In the genomic region with DNA sequence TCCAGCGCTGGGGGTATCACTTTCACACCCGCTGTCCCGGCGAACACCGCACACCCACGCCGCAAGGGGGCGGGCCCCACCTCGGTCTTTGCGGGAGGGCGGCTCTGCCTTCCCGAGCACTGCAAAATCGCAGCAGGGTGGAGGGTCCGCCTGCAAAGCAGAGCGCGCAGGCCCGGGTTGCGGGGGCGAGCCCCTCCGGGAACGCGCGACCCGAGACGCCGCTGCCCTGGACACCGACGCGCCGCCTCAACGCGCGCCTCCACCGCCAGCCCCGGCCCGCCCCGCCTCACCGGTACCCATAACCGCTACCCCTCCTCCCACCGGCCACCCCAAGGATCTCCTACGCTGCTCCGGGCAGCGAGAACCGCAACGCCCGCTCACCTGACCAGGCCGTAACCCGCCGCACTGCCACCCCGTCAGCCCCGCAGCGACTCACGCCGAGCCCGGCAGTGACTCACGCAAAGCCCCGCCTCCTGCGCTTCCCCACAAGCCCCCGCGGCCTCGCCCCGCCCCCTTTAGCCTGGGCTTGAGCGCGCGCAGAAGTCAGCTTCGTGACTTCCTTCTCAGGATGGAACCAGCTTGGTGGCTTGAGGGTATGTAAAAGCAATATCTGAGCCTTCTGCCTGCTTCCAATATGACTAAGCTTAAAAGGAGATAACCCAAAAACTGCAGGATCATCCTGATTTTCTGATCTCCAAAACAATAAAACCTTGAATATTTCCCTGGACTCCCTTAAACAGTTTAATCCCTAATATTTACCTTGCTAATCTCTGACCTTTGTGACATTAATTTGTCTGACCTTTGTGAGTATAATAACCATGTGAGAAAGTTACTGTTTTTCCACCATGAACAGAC, we compare ENCODE assay signal across 1 cellular context.
A peak's percentile ranks its signal among the peaks of the same experiment; 100 is the strongest.
TF ChIP-seq lines count a peak whose summit lies in the region.

A gene with protein sequence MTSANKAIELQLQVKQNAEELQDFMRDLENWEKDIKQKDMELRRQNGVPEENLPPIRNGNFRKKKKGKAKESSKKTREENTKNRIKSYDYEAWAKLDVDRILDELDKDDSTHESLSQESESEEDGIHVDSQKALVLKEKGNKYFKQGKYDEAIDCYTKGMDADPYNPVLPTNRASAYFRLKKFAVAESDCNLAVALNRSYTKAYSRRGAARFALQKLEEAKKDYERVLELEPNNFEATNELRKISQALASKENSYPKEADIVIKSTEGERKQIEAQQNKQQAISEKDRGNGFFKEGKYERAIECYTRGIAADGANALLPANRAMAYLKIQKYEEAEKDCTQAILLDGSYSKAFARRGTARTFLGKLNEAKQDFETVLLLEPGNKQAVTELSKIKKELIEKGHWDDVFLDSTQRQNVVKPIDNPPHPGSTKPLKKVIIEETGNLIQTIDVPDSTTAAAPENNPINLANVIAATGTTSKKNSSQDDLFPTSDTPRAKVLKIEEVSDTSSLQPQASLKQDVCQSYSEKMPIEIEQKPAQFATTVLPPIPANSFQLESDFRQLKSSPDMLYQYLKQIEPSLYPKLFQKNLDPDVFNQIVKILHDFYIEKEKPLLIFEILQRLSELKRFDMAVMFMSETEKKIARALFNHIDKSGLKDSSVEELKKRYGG (minus strand): TSS at position 460 of the 855 bp plus-strand sequence. CDS start 3,190 bp downstream, outside the sequence.

TF ChIP-seq in K562, 482 proteins besides CTCF, POLR2A, EP300 and RAD21 (continued from another document and continues in another):
- TF ChIP-seq, protein P1, sequence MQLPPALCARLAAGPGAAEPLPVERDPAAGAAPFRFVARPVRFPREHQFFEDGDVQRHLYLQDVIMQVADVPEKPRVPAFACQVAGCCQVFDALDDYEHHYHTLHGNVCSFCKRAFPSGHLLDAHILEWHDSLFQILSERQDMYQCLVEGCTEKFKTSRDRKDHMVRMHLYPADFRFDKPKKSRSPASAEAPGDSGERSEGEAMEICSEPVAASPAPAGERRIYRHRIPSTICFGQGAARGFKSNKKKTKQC (CRISPR knock-in tag; IDR thresholded peaks at IDR 0.05), result peak; percentile 81; the same call in 1 of the 2 replicates
- no peak for TF ChIP-seq ELF2 (CRISPR knock-in tag; IDR thresholded peaks at IDR 0.05)
- no peak for TF ChIP-seq TCFL5 (CRISPR knock-in tag; conservative IDR thresholded peaks at IDR 0.05)
- TF ChIP-seq RCOR1 (IDR thresholded peaks at IDR 0.05; ENCODE audit: borderline replicate concordance in 1 of 2, low read depth in 2 of 2, low read length in 2 of 2), result peak in 1 of 2 experiments; percentile 14; a peak in 2 of 4 replicates
- peak; percentile 88 for TF ChIP-seq CXXC5 (CRISPR knock-in tag; IDR thresholded peaks at IDR 0.05)
- no peak for TF ChIP-seq CUX1 (CRISPR knock-in tag; IDR thresholded peaks at IDR 0.05)
- peak; percentile 89 for TF ChIP-seq EGR1 (conservative IDR thresholded peaks at IDR 0.05)
- TF ChIP-seq TBP (optimal IDR thresholded peaks at IDR 0.05; ENCODE audit: low read depth, low read length), result peak; percentile 89
- TF ChIP-seq ZNF282 (CRISPR knock-in tag; IDR thresholded peaks at IDR 0.05), result 0 out of 2 replicates have a peak, but pooled peaks have one; percentile 72
- no peak for TF ChIP-seq COPS2 (conservative IDR thresholded peaks at IDR 0.05)
- TF ChIP-seq KDM2B (CRISPR knock-in tag; IDR thresholded peaks at IDR 0.05), result no peak
- TF ChIP-seq GTF3C2 (IDR thresholded peaks at IDR 0.05; ENCODE audit: borderline replicate concordance, extremely low read depth, insufficient read length), result no peak
- TF ChIP-seq FOSL1 (tag; conservative IDR thresholded peaks at IDR 0.05), result peak; percentile 96
- TF ChIP-seq ZFP1 (CRISPR knock-in tag; IDR thresholded peaks at IDR 0.05), result no peak
- TF ChIP-seq DMBX1 (CRISPR knock-in tag; IDR thresholded peaks at IDR 0.05; ENCODE audit: borderline replicate concordance), result no peak
- TF ChIP-seq SNRNP70 (optimal IDR thresholded peaks at IDR 0.05; ENCODE audit: low read depth, low read length), result no peak
- peak; percentile 91 for TF ChIP-seq SMAD1 (IDR thresholded peaks at IDR 0.05; ENCODE audit: low read depth, low read length, partially characterized antibody)
- TF ChIP-seq ID3 (CRISPR knock-in tag; IDR thresholded peaks at IDR 0.05), result no peak
- no peak for TF ChIP-seq ID3 (tag; IDR thresholded peaks at IDR 0.05)
- peak; percentile 32; the same call in 1 of the 2 replicates for TF ChIP-seq NFATC3 (IDR thresholded peaks at IDR 0.05)
- TF ChIP-seq KAT8 (IDR thresholded peaks at IDR 0.05; ENCODE audit: low read depth), result no peak
- peak in 1 of 2 experiments; percentile 73; a peak in 3 of 4 replicates for TF ChIP-seq MNT (conservative IDR thresholded peaks at IDR 0.05)
- no peak for TF ChIP-seq ZNF184 (CRISPR knock-in tag; IDR thresholded peaks at IDR 0.05)
- TF ChIP-seq ZNF347 (CRISPR knock-in tag; IDR thresholded peaks at IDR 0.05; ENCODE audit: low read depth), result no peak
- peak; percentile 94 for TF ChIP-seq MAFG (tag; conservative IDR thresholded peaks at IDR 0.05)
- peak; percentile 71 for TF ChIP-seq JUNB (CRISPR knock-in tag; conservative IDR thresholded peaks at IDR 0.05)
- no peak for TF ChIP-seq ZNF695 (CRISPR knock-in tag; IDR thresholded peaks at IDR 0.05)
- no peak for TF ChIP-seq ZNF584 (CRISPR knock-in tag; IDR thresholded peaks at IDR 0.05; ENCODE audit: low read depth)
- TF ChIP-seq, protein P2, sequence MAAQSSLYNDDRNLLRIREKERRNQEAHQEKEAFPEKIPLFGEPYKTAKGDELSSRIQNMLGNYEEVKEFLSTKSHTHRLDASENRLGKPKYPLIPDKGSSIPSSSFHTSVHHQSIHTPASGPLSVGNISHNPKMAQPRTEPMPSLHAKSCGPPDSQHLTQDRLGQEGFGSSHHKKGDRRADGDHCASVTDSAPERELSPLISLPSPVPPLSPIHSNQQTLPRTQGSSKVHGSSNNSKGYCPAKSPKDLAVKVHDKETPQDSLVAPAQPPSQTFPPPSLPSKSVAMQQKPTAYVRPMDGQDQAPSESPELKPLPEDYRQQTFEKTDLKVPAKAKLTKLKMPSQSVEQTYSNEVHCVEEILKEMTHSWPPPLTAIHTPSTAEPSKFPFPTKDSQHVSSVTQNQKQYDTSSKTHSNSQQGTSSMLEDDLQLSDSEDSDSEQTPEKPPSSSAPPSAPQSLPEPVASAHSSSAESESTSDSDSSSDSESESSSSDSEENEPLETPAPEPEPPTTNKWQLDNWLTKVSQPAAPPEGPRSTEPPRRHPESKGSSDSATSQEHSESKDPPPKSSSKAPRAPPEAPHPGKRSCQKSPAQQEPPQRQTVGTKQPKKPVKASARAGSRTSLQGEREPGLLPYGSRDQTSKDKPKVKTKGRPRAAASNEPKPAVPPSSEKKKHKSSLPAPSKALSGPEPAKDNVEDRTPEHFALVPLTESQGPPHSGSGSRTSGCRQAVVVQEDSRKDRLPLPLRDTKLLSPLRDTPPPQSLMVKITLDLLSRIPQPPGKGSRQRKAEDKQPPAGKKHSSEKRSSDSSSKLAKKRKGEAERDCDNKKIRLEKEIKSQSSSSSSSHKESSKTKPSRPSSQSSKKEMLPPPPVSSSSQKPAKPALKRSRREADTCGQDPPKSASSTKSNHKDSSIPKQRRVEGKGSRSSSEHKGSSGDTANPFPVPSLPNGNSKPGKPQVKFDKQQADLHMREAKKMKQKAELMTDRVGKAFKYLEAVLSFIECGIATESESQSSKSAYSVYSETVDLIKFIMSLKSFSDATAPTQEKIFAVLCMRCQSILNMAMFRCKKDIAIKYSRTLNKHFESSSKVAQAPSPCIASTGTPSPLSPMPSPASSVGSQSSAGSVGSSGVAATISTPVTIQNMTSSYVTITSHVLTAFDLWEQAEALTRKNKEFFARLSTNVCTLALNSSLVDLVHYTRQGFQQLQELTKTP (IDR thresholded peaks at IDR 0.05; ENCODE audit: low read depth in 1 of 2, partially characterized antibody in 2 of 2), result peak in 1 of 2 experiments; percentile 29
- peak; percentile 33; the same call in 1 of the 2 replicates for TF ChIP-seq HMGXB4 (CRISPR knock-in tag; IDR thresholded peaks at IDR 0.05)
- no peak for TF ChIP-seq EHMT2 (IDR thresholded peaks at IDR 0.05)
